1 cellular context compared by ENCODE assay signal in genomic region chr12:66062280-66062605, GRCh38.
TF ChIP-seq lines count a peak whose summit lies in the region.

No MANE protein-coding gene starts in this region.

TF ChIP-seq in GM23338, 12 proteins besides CTCF, POLR2A, EP300 and RAD21 (continued from another document):
- no peak for TF ChIP-seq ZNF462 (CRISPR knock-in tag; IDR thresholded peaks at IDR 0.05)
- TF ChIP-seq ZNF114 (CRISPR knock-in tag; IDR thresholded peaks at IDR 0.05) = no peak
- TF ChIP-seq EZH2 (IDR thresholded peaks at IDR 0.05; ENCODE audit: low read depth, unreplicated experiment) = no peak
- TF ChIP-seq EZH2phosphoT487 (IDR thresholded peaks at IDR 0.05; ENCODE audit: unreplicated experiment) = no peak
